Comparison of ENCODE assay signal across 24 cellular contexts in genomic region chr1:231401478-231401877, GRCh38. TPM values are rescaled to one million over a fixed set of nuclear protein-coding genes. Genes with fewer than 3 reads are reported as not detected.
DNase-seq lines count a peak whose midpoint lies in the region; ATAC-seq, FAIRE-seq and TF ChIP-seq lines count a peak whose summit lies in the region.
"Had no signal": no experiment of that assay in that cellular context is flagged by ENCODE, and none has a peak within 500 bp of the region (broad histone marks: within the 10 kb centered on the region; RNA-seq: fewer than 3 reads in every experiment).

No MANE protein-coding gene starts in this region.

- ATAC-seq in A549 (no peak), upper lobe of right lung (no peak)
- ATAC-seq: GM12878 had no signal

- H3K36me3 ChIP-seq in OCI-LY7 (ENCODE audit: insufficient read depth, low read length) (no peaks in the 10 kb centered on the region), bronchial epithelial cell (ENCODE audit: control insufficient read depth, insufficient read depth, low read length) (no peaks in the 10 kb centered on the region), upper lobe of right lung (no peaks in the 10 kb centered on the region), uterus (no peaks in the 10 kb centered on the region)
- H3K36me3 ChIP-seq: BE2C had no signal

- TF ChIP-seq RAD21 in A549 (conservative IDR thresholded peaks at IDR 0.05 in 1 of 2, IDR thresholded peaks at IDR 0.05 in 1 of 2): no peak

- no peak overlapping the region for H3K4me2 ChIP-seq in A549
- no peak overlapping the region for H3K4me2 ChIP-seq in OCI-LY7 (ENCODE audit: low read length)
- H3K4me2 ChIP-seq: BLaER1 had no signal

- CTCF ChIA-PET in A549 (lab: Yijun Ruan, JAX): interaction anchor here (0.7 to 1.2 kb wide), 2 partner anchors 18 to 39 kb away, joined by 3 read pairs; no protein-coding TSS in a partner anchor
- CTCF ChIA-PET in OCI-LY7 (lab: Charles Lee; ENCODE audit: unreplicated experiment): no interaction called here

- WGBS in A549 (ENCODE audit: missing lambda C conversion rate): 60% methylated on average over 1 of the region's 1 CpG

- no peaks in the 10 kb centered on the region for H3K27me3 ChIP-seq in bronchial epithelial cell (ENCODE audit: control insufficient read depth, insufficient read depth, low read length)
- no peaks in the 10 kb centered on the region for H3K27me3 ChIP-seq in upper lobe of right lung
- no peaks in the 10 kb centered on the region for H3K27me3 ChIP-seq in uterus
- H3K27me3 ChIP-seq: BE2C, BLaER1 had no signal

- no peaks in the 10 kb centered on the region for H3K9me3 ChIP-seq in A549
- no peaks in the 10 kb centered on the region for H3K9me3 ChIP-seq in OCI-LY7 (ENCODE audit: low read length)
- H3K9me3 ChIP-seq in upper lobe of right lung: no peaks in the 10 kb centered on the region
- no peaks in the 10 kb centered on the region for H3K9me3 ChIP-seq in uterus
- H3K9me3 ChIP-seq: BE2C, BLaER1 had no signal

- intact Hi-C loops in OCI-LY7 (cut with micrococcal nuclease; ENCODE audit: unreplicated experiment): no loop called here
- intact Hi-C loops in upper lobe of right lung (cut with DNase I): no loop called here
- intact Hi-C loops in uterus (cut with DNase I; ENCODE audit: low total_unique reads): no loop called here

- H4K20me1 ChIP-seq in OCI-LY7 (ENCODE audit: insufficient read depth, low read length): 0 out of 2 replicates have a peak, but pooled peaks cover 4% of the 10 kb centered on the region

- no peak for TF ChIP-seq POLR2A in A549 (IDR thresholded peaks at IDR 0.05; ENCODE audit: low read length)
- TF ChIP-seq POLR2A in uterus (IDR thresholded peaks at IDR 0.05): no peak

- BruUV-seq in OCI-LY7 (replicated peaks; lab: Mats Ljungman, UMichigan): TSS peak; percentile 32

- peaks cover 24% of the 10 kb centered on the region; the same call in 1 of the 2 replicates for H3K79me2 ChIP-seq in OCI-LY7 (ENCODE audit: insufficient read depth, low read depth, low read length)

- peaks cover 87% of the 10 kb centered on the region for H3K4me1 ChIP-seq in A549
- H3K4me1 ChIP-seq in OCI-LY7 (ENCODE audit: insufficient read depth, low read length, poor library complexity, severe bottlenecking): no peaks in the 10 kb centered on the region
- peaks cover 12% of the 10 kb centered on the region for H3K4me1 ChIP-seq in upper lobe of right lung
- peaks cover 0 to 4% of the 10 kb centered on the region in 2 donors for H3K4me1 ChIP-seq in uterus
- H3K4me1 ChIP-seq: BE2C had no signal

- no peak overlapping the region for H3K27ac ChIP-seq in A549
- H3K27ac ChIP-seq in OCI-LY7 (ENCODE audit: low read depth, low read length, poor library complexity, severe bottlenecking): no peak overlapping the region
- no peak overlapping the region for H3K27ac ChIP-seq in upper lobe of right lung
- no peak overlapping the region for H3K27ac ChIP-seq in uterus
- H3K27ac ChIP-seq: 22Rv1, BLaER1 had no signal

- TF ChIP-seq CTCF in A549 (IDR thresholded peaks at IDR 0.05) (no peak), OCI-LY7 (conservative IDR thresholded peaks at IDR 0.05; ENCODE audit: low read length) (no peak), bronchial epithelial cell (IDR thresholded peaks at IDR 0.05; ENCODE audit: insufficient read depth, low read length, severe bottlenecking) (no peak), upper lobe of right lung (IDR thresholded peaks at IDR 0.05) (no peak), uterus (IDR thresholded peaks at IDR 0.05) (no peak)

- POLR2A ChIA-PET in A549 (lab: Yijun Ruan, JAX): no interaction called here
- POLR2A ChIA-PET in OCI-LY7 (lab: Charles Lee): interaction anchor here (0.5 to 1.3 kb wide), 4 partner anchors 9 to 1583 kb away, joined by 3 to 4 read pairs (median 3); no protein-coding TSS in a partner anchor

- no peak overlapping the region for H2AFZ ChIP-seq in OCI-LY7 (ENCODE audit: low read length)

- H3K4me3 ChIP-seq in A549: no peak overlapping the region
- H3K4me3 ChIP-seq in OCI-LY7 (ENCODE audit: low read depth, low read length, poor library complexity, severe bottlenecking): no peak overlapping the region
- H3K4me3 ChIP-seq in bronchial epithelial cell (ENCODE audit: low read depth, low read length): no peak overlapping the region
- no peak overlapping the region for H3K4me3 ChIP-seq in upper lobe of right lung
- no peak overlapping the region for H3K4me3 ChIP-seq in uterus
- H3K4me3 ChIP-seq: BLaER1, GM12878 had no signal

- FAIRE-seq in A549 (lab: Jason Lieb, UNC) (peak; percentile 18), bronchial epithelial cell (lab: Jason Lieb, UNC) (no peak)
- FAIRE-seq: GM12892, GM18507 had no signal

- no peaks in the 10 kb centered on the region for H3K9me2 ChIP-seq in OCI-LY7 (ENCODE audit: insufficient read depth, low read length)

- DNase-seq in A549 (ENCODE audit: low read depth in 1 of 2, low spot score in 1 of 2) (no peak), OCI-LY7 (ENCODE audit: low spot score) (no peak), bronchial epithelial cell (ENCODE audit: low read depth) (peak; percentile 32), upper lobe of right lung (no peak), uterus (no peak)
- DNase-seq: ACHN; BE2C; C1 segment of cervical spinal cord; CD4-positive, alpha-beta memory T cell; CD4-positive, CD25-positive, alpha-beta regulatory T cell; CD8-positive, alpha-beta memory T cell; COR-L47; DMS 273 treated with DMSO at 0.1 percent for 48 hours; DMS153; DMS53; DMS79; DND-41; EL; GDM1 had no signal

- no peak for TF ChIP-seq EP300 in A549 (IDR thresholded peaks at IDR 0.05)

TF ChIP-seq in A549, 52 proteins besides CTCF, POLR2A, EP300 and RAD21:
- TF ChIP-seq SREBF2 (IDR thresholded peaks at IDR 0.05): no peak
- TF ChIP-seq MAX (IDR thresholded peaks at IDR 0.05): no peak
- TF ChIP-seq KDM1A (IDR thresholded peaks at IDR 0.05; ENCODE audit: low read depth): no peak
- no peak for TF ChIP-seq PHF8 (IDR thresholded peaks at IDR 0.05; ENCODE audit: borderline replicate concordance, low read depth)
- TF ChIP-seq BHLHE40 (IDR thresholded peaks at IDR 0.05; ENCODE audit: low read depth, low read length): no peak
- no peak for TF ChIP-seq EHMT2 (IDR thresholded peaks at IDR 0.05; ENCODE audit: low read depth)
- TF ChIP-seq JUNB (IDR thresholded peaks at IDR 0.05): no peak
- TF ChIP-seq CHD2 (IDR thresholded peaks at IDR 0.05; ENCODE audit: low read length, partially characterized antibody): no peak
- no peak for TF ChIP-seq REST (IDR thresholded peaks at IDR 0.05)

RNA-seq across cellular contexts. Expression of gene EGLN1, which starts 20.6 kb away (rescaled TPM):
- polyA plus RNA-seq in A549 (2011; rRNA removed) (114 and 156 TPM in 2 replicates), A549 (2017; fragmentation: RNase III; extraction: RNeasy Plus Mini Kit Qiagen cat#74134 plus additional on column Dnase treatment) (55.2 to 58.7 TPM (median 57.7 TPM) in 3 replicates)
- polyA plus RNA-seq in A549 (2012; cell fraction: cytosol; rRNA removed): 21.0 and 24.8 TPM in 2 replicates
- polyA plus RNA-seq in A549 (2012; cell fraction: nucleus; rRNA removed): 13.2 and 15.3 TPM in 2 replicates
- 48.9 and 52.9 TPM in 2 replicates for polyA minus RNA-seq in A549 (2011; rRNA and poly(A)+ RNA removed)
- 17.8 and 19.0 TPM in 2 replicates for total RNA-seq in OCI-LY7 (2014; rRNA removed; shearing (Covaris generic))
- total RNA-seq in OCI-LY7 (2022) (27.0 and 36.6 TPM in 2 replicates), bronchial epithelial cell (31.9 and 44.0 TPM in 2 replicates), upper lobe of right lung (23.5 TPM), uterus (10 to 100 TPM; 17.6 to 65.1 (median 47.4) TPM)
